Comparison of ENCODE assay signal across 23 cellular contexts in the genomic region with DNA sequence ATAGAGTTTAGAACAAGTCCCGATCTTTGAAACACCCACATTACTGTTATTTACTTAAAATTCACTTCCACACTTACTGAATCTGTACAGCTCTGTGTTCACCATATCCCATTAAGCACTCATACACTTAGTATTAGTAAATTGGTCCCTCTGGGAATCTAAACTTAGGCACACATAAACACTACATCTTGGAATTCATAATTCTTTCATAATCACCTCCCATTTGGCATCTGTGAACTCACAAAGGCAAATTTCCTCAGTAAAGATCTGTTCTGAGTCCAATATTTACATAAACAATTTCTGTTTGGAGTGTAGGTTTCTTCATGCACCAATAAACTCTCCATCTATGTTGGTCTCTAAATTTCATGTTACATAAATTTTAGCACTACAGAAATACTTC. TPM values are rescaled to one million over a fixed set of nuclear protein-coding genes. Genes with fewer than 3 reads are reported as not detected.
"Had no signal": no experiment of that assay in that cellular context is flagged by ENCODE, and none has a peak within 500 bp of the region (broad histone marks: within the 10 kb centered on the region; RNA-seq: fewer than 3 reads in every experiment).

No MANE protein-coding gene starts in this region.

- DNase-seq: hypothalamus; immature natural killer cell; kidney; left colon; left lung; lower lobe of right lung; mesendoderm; naive thymus-derived CD4-positive, alpha-beta T cell; nucleus accumbens; pancreas; posterior cingulate gyrus; retina; right cardiac atrium; spleen; stimulated activated CD4-positive, alpha-beta T cell treated with anti-CD3 and anti-CD28 coated beads, Interleukin-4, amount 100 ng/mL, for 24 hours; stimulated activated naive CD4-positive, alpha-beta T cell; tibial artery; trophoblast cell; uterus had no signal

- H3K27ac Mint-ChIP-seq: immature natural killer cell; mesothelial cell of epicardium; naive thymus-derived CD4-positive, alpha-beta T cell; natural killer cell treated with Interleukin-12 subunit alpha and Interleukin-12 subunit beta and Interleukin-15 and Interleukin-18, amount 100 ng/mL, for 72 hours; stimulated activated effector memory CD8-positive, alpha-beta T cell treated with anti-CD3 and anti-CD28 coated beads, Interleukin-12 subunit alpha, Interleukin-12 subunit beta, amount 100 ng/mL, for 72 hours; stimulated activated naive CD8-positive, alpha-beta T cell treated with anti-CD3 and anti-CD28 coated beads, Interleukin-15, Interleukin-2, amounts not matched to agents 100 ng/mL and 50 ng/mL, for 24 hours had no signal

- H3K9me3 Mint-ChIP-seq: mesothelial cell of epicardium had no signal

- H3K27me3 Mint-ChIP-seq: natural killer cell treated with Interleukin-12 subunit alpha and Interleukin-12 subunit beta and Interleukin-15 and Interleukin-18, amount 100 ng/mL, for 72 hours had no signal

- H3K4me3 Mint-ChIP-seq: immature natural killer cell; mesothelial cell of epicardium; naive thymus-derived CD4-positive, alpha-beta T cell; natural killer cell treated with Interleukin-12 subunit alpha and Interleukin-12 subunit beta and Interleukin-15 and Interleukin-18, amount 100 ng/mL, for 72 hours; stimulated activated effector memory CD8-positive, alpha-beta T cell treated with anti-CD3 and anti-CD28 coated beads, Interleukin-12 subunit alpha, Interleukin-12 subunit beta, amount 100 ng/mL, for 72 hours; stimulated activated naive CD8-positive, alpha-beta T cell treated with anti-CD3 and anti-CD28 coated beads, Interleukin-15, Interleukin-2, amounts not matched to agents 100 ng/mL and 50 ng/mL, for 24 hours had no signal

- H3K4me1 Mint-ChIP-seq: immature natural killer cell; stimulated activated effector memory CD8-positive, alpha-beta T cell treated with anti-CD3 and anti-CD28 coated beads, Interleukin-12 subunit alpha, Interleukin-12 subunit beta, amount 100 ng/mL, for 72 hours had no signal

- H3K36me3 Mint-ChIP-seq: immature natural killer cell; mesothelial cell of epicardium; naive thymus-derived CD4-positive, alpha-beta T cell; natural killer cell treated with Interleukin-12 subunit alpha and Interleukin-12 subunit beta and Interleukin-15 and Interleukin-18, amount 100 ng/mL, for 72 hours; stimulated activated effector memory CD8-positive, alpha-beta T cell treated with anti-CD3 and anti-CD28 coated beads, Interleukin-12 subunit alpha, Interleukin-12 subunit beta, amount 100 ng/mL, for 72 hours had no signal

RNA-seq across cellular contexts. Expression of gene PPARGC1A, which starts 52.6 kb away (rescaled TPM):
- total RNA-seq: naive thymus-derived CD4-positive, alpha-beta T cell; natural killer cell treated with Interleukin-12 subunit alpha and Interleukin-12 subunit beta and Interleukin-15 and Interleukin-18, amount 100 ng/mL, for 72 hours had no signal
